ENCODE assay signal across 10 cellular contexts in the genomic region with DNA sequence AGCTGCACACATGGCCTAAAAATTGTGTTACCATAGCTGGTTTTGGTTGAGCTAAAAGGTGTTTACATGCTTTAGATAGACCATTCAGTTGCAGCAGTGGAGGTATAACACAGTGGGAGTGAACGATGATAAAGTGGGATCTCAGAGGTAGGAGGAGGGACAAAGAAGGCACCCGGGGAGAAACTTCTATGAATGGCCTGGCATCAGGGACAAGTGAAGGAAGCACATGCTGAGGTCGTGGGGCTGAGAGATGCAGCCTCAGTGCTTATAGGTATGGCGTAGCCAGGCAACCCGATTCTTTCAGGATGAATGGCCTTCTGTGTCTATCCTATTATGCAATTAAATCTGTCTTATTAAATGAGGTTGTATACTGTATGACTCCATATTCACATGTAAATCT.
"Had no signal": no experiment of that assay in that cellular context is flagged by ENCODE, and none has a peak within 500 bp of the region (broad histone marks: within the 10 kb centered on the region; RNA-seq: fewer than 3 reads in every experiment).

No MANE protein-coding gene starts in this region.

- ATAC-seq: esophagus mucosa; left colon; sciatic nerve; stimulated activated naive CD8-positive, alpha-beta T cell treated with anti-CD3 and anti-CD28 coated beads, Interleukin-15, Interleukin-2, amounts not matched to agents 100 U/mL and 50 U/mL, for 24 hours had no signal

- H3K27ac Mint-ChIP-seq: activated naive CD4-positive, alpha-beta T cell treated with anti-CD3 and anti-CD28 coated beads, Interleukin-2, amount 10 ng/mL, durations not matched to agents 7 days and 5 days; activated T-helper 1 cell treated with anti-CD3 and anti-CD28 coated beads, Interleukin-12 subunit alpha, Interleukin-12 subunit beta, Interleukin-2, Interleukin-4 antibody, amounts not matched to agents 30 ng/mL and 10 ng/mL and 1 ng/mL, durations not matched to agents 14 hours and 24 hours and 36 hours had no signal

- H3K9me3 ChIP-seq: spleen, upper lobe of left lung had no signal

- H3K27ac ChIP-seq: cardiac muscle cell, spleen, upper lobe of left lung had no signal

- H3K36me3 ChIP-seq: cardiac muscle cell, spleen, upper lobe of left lung had no signal

- H3K27me3 ChIP-seq: cardiac muscle cell, upper lobe of left lung had no signal

- H3K4me3 ChIP-seq: cardiac muscle cell, spleen, upper lobe of left lung had no signal

- DNase-seq: activated naive CD4-positive, alpha-beta T cell treated with anti-CD3 and anti-CD28 coated beads, Interleukin-2, amount 10 ng/mL, durations not matched to agents 7 days and 5 days; left colon; spleen; stimulated activated naive CD8-positive, alpha-beta T cell treated with anti-CD3 and anti-CD28 coated beads, Interleukin-15, Interleukin-2, amounts not matched to agents 100 U/mL and 50 U/mL, for 24 hours; T1000; upper lobe of left lung had no signal

- H3K4me3 Mint-ChIP-seq: activated naive CD4-positive, alpha-beta T cell treated with anti-CD3 and anti-CD28 coated beads, Interleukin-2, amount 10 ng/mL, durations not matched to agents 7 days and 5 days; activated T-helper 1 cell treated with anti-CD3 and anti-CD28 coated beads, Interleukin-12 subunit alpha, Interleukin-12 subunit beta, Interleukin-2, Interleukin-4 antibody, amounts not matched to agents 30 ng/mL and 10 ng/mL and 1 ng/mL, durations not matched to agents 14 hours and 24 hours and 36 hours had no signal
